ENCODE assay signal across 22 cellular contexts in the genomic region with DNA sequence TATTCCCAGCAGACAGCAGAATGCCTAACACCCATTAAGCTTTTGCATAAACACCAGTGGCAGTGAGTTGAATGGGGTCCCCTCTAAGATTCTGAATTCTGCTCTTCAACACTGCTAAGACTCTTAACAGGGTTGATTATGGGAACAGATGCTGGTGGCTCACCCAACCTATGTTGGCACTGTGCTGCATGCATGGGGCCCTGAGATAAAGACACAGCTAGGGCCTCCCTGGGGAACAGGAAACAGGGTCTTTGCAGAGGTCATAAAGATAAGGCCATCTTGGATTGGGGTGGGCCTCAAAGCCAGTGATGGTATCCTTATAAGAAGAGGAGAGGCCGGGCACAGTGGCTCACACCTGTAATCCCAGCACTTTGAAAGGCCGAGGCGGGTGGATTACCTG.
"Had no signal": no experiment of that assay in that cellular context is flagged by ENCODE, and none has a peak within 500 bp of the region (broad histone marks: within the 10 kb centered on the region; RNA-seq: fewer than 3 reads in every experiment).

No MANE protein-coding gene starts in this region.

- H3K4me3 ChIP-seq: ascending aorta, body of pancreas had no signal

- H3K36me3 ChIP-seq: ascending aorta had no signal

- H3K27ac ChIP-seq: ascending aorta, body of pancreas, WERI-Rb-1 had no signal

- H3K9me3 ChIP-seq: ascending aorta, body of pancreas had no signal

- FAIRE-seq: bronchial epithelial cell, RCC 7860 had no signal

- DNase-seq: activated CD4-positive, alpha-beta T cell treated with anti-CD3 and anti-CD28 coated beads for 36 hours; activated CD8-positive, alpha-beta memory T cell treated with anti-CD3 and anti-CD28 coated beads, Interleukin-2, amount 50 U/mL, for 4 hours; activated CD8-positive, alpha-beta T cell treated with anti-CD3 and anti-CD28 coated beads for 36 hours; activated effector memory CD4-positive, alpha-beta T cell treated with Interleukin-2 at 50 U/mL for 16 hours; activated naive CD4-positive, alpha-beta T cell; activated T-cell treated with anti-CD3 and anti-CD28 coated beads, Interleukin-2, amount 50 U/mL, for 1 hour; body of pancreas; central memory CD4-positive, alpha-beta T cell; Kasumi-1; KBM-7; NCI-H1105 treated with DMSO at 0.1 percent for 48 hours; NCI-H1436 treated with DMSO at 0.1 percent for 48 hours; NCI-H187; NCI-H2081; NCI-H510A treated with DMSO at 0.1 percent for 48 hours; NCI-H748 treated with DMSO at 0.1 percent for 48 hours; PC-3; SHP77 treated with DMSO at 0.1 percent for 48 hours; WERI-Rb-1 had no signal

- ATAC-seq: activated CD4-positive, alpha-beta T cell treated with anti-CD3 and anti-CD28 coated beads for 36 hours; activated CD8-positive, alpha-beta T cell treated with anti-CD3 and anti-CD28 coated beads for 36 hours; body of pancreas had no signal

- H3K27me3 ChIP-seq: ascending aorta, body of pancreas had no signal

- H3K4me1 ChIP-seq: ascending aorta, body of pancreas had no signal
